11 cellular contexts compared by ENCODE assay signal in the genomic region with DNA sequence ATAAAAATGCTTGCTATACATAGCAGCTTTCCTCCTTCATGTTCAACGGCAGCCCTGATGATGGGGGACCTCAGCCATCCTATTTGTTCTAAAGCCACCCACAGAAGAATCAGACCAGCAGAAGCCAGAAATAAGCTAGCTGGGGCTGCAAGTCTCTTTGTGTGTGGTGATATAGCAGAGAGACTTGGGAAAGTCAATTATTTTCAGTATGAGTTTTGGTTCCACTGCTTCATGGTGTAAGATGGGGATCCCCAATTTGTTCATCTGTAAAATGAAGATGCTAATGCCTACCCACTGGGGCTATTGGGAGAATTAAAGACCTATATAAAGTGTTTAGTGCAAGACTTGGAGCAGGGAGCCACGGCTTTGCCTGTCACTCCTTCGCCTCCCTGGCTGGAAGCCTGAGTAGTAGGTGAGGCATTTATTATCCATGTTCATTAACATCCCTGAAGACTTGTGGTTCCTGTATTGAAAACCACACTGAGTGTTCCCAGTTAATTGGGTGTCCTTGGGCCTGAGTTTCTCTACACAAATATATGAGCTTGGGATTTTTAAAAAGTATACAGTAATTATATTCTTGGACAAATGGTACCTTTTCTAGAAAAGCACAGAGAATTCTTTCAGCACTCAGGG.
DNase-seq lines count a peak whose midpoint lies in the region; ATAC-seq and TF ChIP-seq lines count a peak whose summit lies in the region.
"Had no signal": no experiment of that assay in that cellular context is flagged by ENCODE, and none has a peak within 500 bp of the region (broad histone marks: within the 10 kb centered on the region; RNA-seq: fewer than 3 reads in every experiment).

No MANE protein-coding gene starts in this region.

- H3K27ac ChIP-seq in left lung, result no peak overlapping the region

- H3K4me1 ChIP-seq in left lung, result no peaks in the 10 kb centered on the region

- H3K36me3 ChIP-seq in left lung, result no peaks in the 10 kb centered on the region

- no peak for TF ChIP-seq CTCF in left lung (IDR thresholded peaks at IDR 0.05)

- H3K27me3 Mint-ChIP-seq in activated naive CD4-positive, alpha-beta T cell treated with anti-CD3 and anti-CD28 coated beads for 36 hours (ENCODE audit: low read depth), result no peaks in the 10 kb centered on the region
- no peaks in the 10 kb centered on the region for H3K27me3 Mint-ChIP-seq in activated naive CD8-positive, alpha-beta T cell
- H3K27me3 Mint-ChIP-seq: memory B cell had no signal

- ATAC-seq in HG02884 (IDR thresholded peaks at IDR 0.05; ENCODE audit: unreplicated experiment) (peak; percentile 33), left lung (no peak), Right ventricle myocardium inferior (no peak)
- peak; percentile 44 for ATAC-seq in stimulated activated naive CD8-positive, alpha-beta T cell treated with anti-CD3 and anti-CD28 coated beads, Interleukin-15, Interleukin-2, amounts not matched to agents 100 U/mL and 50 U/mL, for 24 hours

- no peak overlapping the region for H3K4me3 ChIP-seq in left lung

- peaks cover 2% of the 10 kb centered on the region for H3K9me3 Mint-ChIP-seq in activated naive CD4-positive, alpha-beta T cell treated with anti-CD3 and anti-CD28 coated beads for 36 hours
- H3K9me3 Mint-ChIP-seq in activated naive CD8-positive, alpha-beta T cell (ENCODE audit: low read depth), result peaks cover 8% of the 10 kb centered on the region
- H3K9me3 Mint-ChIP-seq: H9, memory B cell had no signal

- peaks cover 43% of the 10 kb centered on the region for H3K4me1 Mint-ChIP-seq in activated naive CD4-positive, alpha-beta T cell treated with anti-CD3 and anti-CD28 coated beads for 36 hours (ENCODE audit: low read depth)
- peaks cover 44% of the 10 kb centered on the region for H3K4me1 Mint-ChIP-seq in activated naive CD8-positive, alpha-beta T cell (ENCODE audit: low read depth)
- H3K4me1 Mint-ChIP-seq: memory B cell had no signal

- H3K36me3 Mint-ChIP-seq in activated naive CD4-positive, alpha-beta T cell treated with anti-CD3 and anti-CD28 coated beads for 36 hours (ENCODE audit: low read depth), result no peaks in the 10 kb centered on the region
- peaks cover 8% of the 10 kb centered on the region for H3K36me3 Mint-ChIP-seq in activated naive CD8-positive, alpha-beta T cell
- H3K36me3 Mint-ChIP-seq: memory B cell had no signal

- intact Hi-C loops in activated naive CD4-positive, alpha-beta T cell treated with anti-CD3 and anti-CD28 coated beads for 36 hours (cut with micrococcal nuclease), result loop anchor here (1.0 to 5.0 kb wide), 22 partner anchors 23 to 1686 kb away; a partner anchor contains a TSS
- intact Hi-C loops in left lung (cut with DNase I) (no loop called here), Right ventricle myocardium inferior (cut with DNase I) (no loop called here)

- no peak overlapping the region for H3K4me3 Mint-ChIP-seq in activated naive CD4-positive, alpha-beta T cell treated with anti-CD3 and anti-CD28 coated beads for 36 hours
- H3K4me3 Mint-ChIP-seq in activated naive CD8-positive, alpha-beta T cell, result peak overlapping the region; percentile 56
- H3K4me3 Mint-ChIP-seq: H9, memory B cell had no signal

- CTCF ChIA-PET in activated naive CD4-positive, alpha-beta T cell treated with anti-CD3 and anti-CD28 coated beads for 36 hours (lab: Charles Lee), result interaction anchor here (0.6 to 1.3 kb wide), 4 partner anchors 23 to 210 kb away, joined by 3 read pairs; no protein-coding TSS in a partner anchor

- no peak for DNase-seq in activated naive CD4-positive, alpha-beta T cell treated with anti-CD3 and anti-CD28 coated beads for 36 hours
- no peak for DNase-seq in activated naive CD4-positive, alpha-beta T cell treated with anti-CD3 and anti-CD28 coated beads, Interleukin-2, amount 50 U/mL, for 16 hours
- DNase-seq in stimulated activated naive CD8-positive, alpha-beta T cell treated with anti-CD3 and anti-CD28 coated beads, Interleukin-15, Interleukin-2, amounts not matched to agents 100 U/mL and 50 U/mL, for 24 hours, result no peak
- no peak for DNase-seq in left lung
- DNase-seq in SKM-1 (lab: John Stamatoyannopoulos, UW; ENCODE audit: unreplicated experiment), result no peak
- no peak for DNase-seq in Right ventricle myocardium inferior (ENCODE audit: missing footprints)
- DNase-seq: H9, NCI-H1105 had no signal

- H3K9me3 ChIP-seq in left lung, result no peaks in the 10 kb centered on the region

- peak overlapping the region; percentile 85 for H3K27ac Mint-ChIP-seq in activated naive CD4-positive, alpha-beta T cell treated with anti-CD3 and anti-CD28 coated beads for 36 hours
- H3K27ac Mint-ChIP-seq in activated naive CD8-positive, alpha-beta T cell, result peak overlapping the region; percentile 93
- H3K27ac Mint-ChIP-seq: H9, memory B cell had no signal

- no peaks in the 10 kb centered on the region for H3K27me3 ChIP-seq in left lung

Comparison
In these comparisons a context has a peak if more than half of its experiments do, and no peak if none do; other contexts are left out.
1. ATAC-seq: peak in HG02884 (single experiment) and stimulated activated naive CD8-positive, alpha-beta T cell treated with anti-CD3 and anti-CD28 coated beads, Interleukin-15, Interleukin-2, amounts not matched to agents 100 U/mL and 50 U/mL, for 24 hours (single experiment); none in left lung (single experiment) and Right ventricle myocardium inferior (single experiment).